ENCODE assay signal across 8 cellular contexts in genomic region chr2:170715062-170715931, GRCh38. TPM values are rescaled to one million over a fixed set of nuclear protein-coding genes. Genes with fewer than 3 reads are reported as not detected.
DNase-seq lines count a peak whose midpoint lies in the region; ATAC-seq and TF ChIP-seq lines count a peak whose summit lies in the region.

Gene SP5, plus strand, starts transcription at chr2:170715337. Its CDS starts 176 bp downstream, at chr2:170715513.

- H3K36me3 ChIP-seq in esophagus muscularis mucosa (no peaks in the 10 kb centered on the region), muscle layer of duodenum (ENCODE audit: control insufficient read depth in 1 of 2, insufficient read depth in 2 of 2, low read length in 2 of 2) (no peaks in the 10 kb centered on the region), aorta (ENCODE audit: control insufficient read depth in 1 of 2, insufficient read depth in 2 of 2, low read length in 1 of 2) (no peaks in the 10 kb centered on the region)

- H3K9me3 ChIP-seq in esophagus muscularis mucosa, result no peaks in the 10 kb centered on the region
- H3K9me3 ChIP-seq in muscle layer of duodenum (ENCODE audit: control insufficient read depth in 1 of 2, low read length in 2 of 2), result no peaks in the 10 kb centered on the region
- H3K9me3 ChIP-seq in aorta (ENCODE audit: control insufficient read depth, low read length), result no peaks in the 10 kb centered on the region

- intact Hi-C loops in activated CD4-positive, alpha-beta memory T cell treated with anti-CD3 and anti-CD28 coated beads for 36 hours (cut with micrococcal nuclease), result loop anchor here (1.0 to 10.0 kb wide), 4 partner anchors 57 to 1370 kb away; partner anchors contain the start of genes DLX1, ERICH2 and GAD1
- intact Hi-C loops in esophagus muscularis mucosa (cut with DNase I), result loop anchor here (5.0 to 10.0 kb wide), 3 partner anchors 97 to 303 kb away; no protein-coding TSS in a partner anchor
- intact Hi-C loops in aorta (cut with DNase I), result loop anchor here (5.0 to 10.0 kb wide), 5 partner anchors 57 to 300 kb away; partner anchors contain the start of genes ERICH2 (in 1 of the 2) and GAD1 (in 1 of the 2)

- ATAC-seq in aorta (ENCODE audit: low FRiP score) (peak; percentile 58), HG03460 (IDR thresholded peaks at IDR 0.05; ENCODE audit: unreplicated experiment) (no peak), GM18909 (IDR thresholded peaks at IDR 0.05; ENCODE audit: poor library complexity, unreplicated experiment) (no peak)

- peak within 1 kb of the TSS in 2 of 4 donors; percentile 27 to 43 for H3K27ac ChIP-seq in esophagus muscularis mucosa (replicated peaks in 1 of 4)
- no peak within 1 kb of the TSS for H3K27ac ChIP-seq in muscle layer of duodenum (ENCODE audit: low read length)
- no peak within 1 kb of the TSS for H3K27ac ChIP-seq in aorta (ENCODE audit: low read depth in 1 of 2, low read length in 2 of 2)

- no peak for TF ChIP-seq EP300 in esophagus muscularis mucosa (IDR thresholded peaks at IDR 0.05)

- H3K4me3 ChIP-seq in esophagus muscularis mucosa (peak within 1 kb of the TSS; percentile 50 to 67 (median 54)), muscle layer of duodenum (ENCODE audit: low read depth in 1 of 2, low read length in 2 of 2) (peak within 1 kb of the TSS; percentile 64 to 83), aorta (ENCODE audit: low read length in 2 of 2) (peak within 1 kb of the TSS; percentile 53 to 56)

- no peak for TF ChIP-seq POLR2A in esophagus muscularis mucosa (IDR thresholded peaks at IDR 0.05; ENCODE audit: low read depth)

- H3K4me1 ChIP-seq in esophagus muscularis mucosa (peaks cover 36 to 55% (median 53%) of the 10 kb centered on the region in 4 donors), muscle layer of duodenum (ENCODE audit: control insufficient read depth in 1 of 2, insufficient read depth in 2 of 2, low read length in 2 of 2) (peaks cover 3 to 48% of the 10 kb centered on the region in 2 donors), aorta (ENCODE audit: control insufficient read depth in 1 of 2, insufficient read depth in 2 of 2, low read length in 2 of 2) (no peaks in the 10 kb centered on the region)

- no peak for TF ChIP-seq CTCF in esophagus muscularis mucosa (IDR thresholded peaks at IDR 0.05)

- no peaks in the 10 kb centered on the region for H3K9me3 Mint-ChIP-seq in activated CD4-positive, alpha-beta memory T cell treated with anti-CD3 and anti-CD28 coated beads for 36 hours

- H3K27ac Mint-ChIP-seq in activated CD4-positive, alpha-beta memory T cell treated with anti-CD3 and anti-CD28 coated beads for 36 hours, result no peak within 1 kb of the TSS

- WGBS in esophagus muscularis mucosa, result under 1% methylated on average over 21 of the region's 62 CpGs
- WGBS in aorta, 2 donors, result 1% methylated on average over 54 to 62 of the region's 62 CpGs

- DNase-seq in ELR (ENCODE audit: low read depth) (peak; percentile 56), NCI-H1048 (lab: John Stamatoyannopoulos, UW) (peak; percentile 58), esophagus muscularis mucosa (ENCODE audit: extremely low spot score) (peak; percentile 91), aorta (peak; percentile 50 to 83)
- DNase-seq in activated CD4-positive, alpha-beta memory T cell treated with anti-CD3 and anti-CD28 coated beads for 36 hours, result peak; percentile 40

- POLR2A ChIA-PET in activated CD4-positive, alpha-beta memory T cell treated with anti-CD3 and anti-CD28 coated beads for 36 hours (lab: Charles Lee), result interaction anchor here (0.6 kb wide), 1 partner anchor 197 kb away, joined by 3 read pairs; no protein-coding TSS in a partner anchor

- H3K27me3 Mint-ChIP-seq in activated CD4-positive, alpha-beta memory T cell treated with anti-CD3 and anti-CD28 coated beads for 36 hours, result peaks cover 68% of the 10 kb centered on the region

- H3K4me1 Mint-ChIP-seq in activated CD4-positive, alpha-beta memory T cell treated with anti-CD3 and anti-CD28 coated beads for 36 hours (ENCODE audit: low read depth), result peaks cover 37% of the 10 kb centered on the region

- H3K4me3 Mint-ChIP-seq in activated CD4-positive, alpha-beta memory T cell treated with anti-CD3 and anti-CD28 coated beads for 36 hours, result peak within 1 kb of the TSS; percentile 69

- H3K27me3 ChIP-seq in esophagus muscularis mucosa, result peaks cover 11 to 92% (median 57%) of the 10 kb centered on the region in 4 donors
- H3K27me3 ChIP-seq in muscle layer of duodenum (ENCODE audit: low read depth, low read length), result peaks cover 37% of the 10 kb centered on the region
- no peaks in the 10 kb centered on the region for H3K27me3 ChIP-seq in aorta (ENCODE audit: control insufficient read depth in 1 of 2, insufficient read depth in 2 of 2, low read length in 1 of 2)

- peaks cover 3% of the 10 kb centered on the region for H3K36me3 Mint-ChIP-seq in activated CD4-positive, alpha-beta memory T cell treated with anti-CD3 and anti-CD28 coated beads for 36 hours

- CTCF ChIA-PET in activated CD4-positive, alpha-beta memory T cell treated with anti-CD3 and anti-CD28 coated beads for 36 hours (lab: Charles Lee), result interaction anchor here (1.1 to 3.1 kb wide), 6 partner anchors 36 to 354 kb away, joined by 4 to 18 read pairs (median 4); no protein-coding TSS in a partner anchor

RNA-seq across cellular contexts. Expression of gene SP5, which starts in this region (rescaled TPM):
- total RNA-seq in activated CD4-positive, alpha-beta memory T cell treated with anti-CD3 and anti-CD28 coated beads for 36 hours, result not detected
- under 1 TPM in 2 of 4 donors, not detected in 2; 0.32 to 0.63 TPM for total RNA-seq in esophagus muscularis mucosa
- total RNA-seq in aorta, result 1 to 10 TPM; 3.2 to 3.6 TPM
- not detected for polyA plus RNA-seq in aorta

Comparison
In these comparisons a context has a peak if more than half of its experiments do, and no peak if none do; other contexts are left out.
1. Peak in DNase-seq in activated CD4-positive, alpha-beta memory T cell treated with anti-CD3 and anti-CD28 coated beads for 36 hours; RNA of the gene not detected or under 1 TPM.
2. Peak in DNase-seq and H3K4me3 ChIP-seq in esophagus muscularis mucosa; RNA of the gene not detected or under 1 TPM.
3. DNase-seq: peak in every context shown above with its lines; median percentile 91 in esophagus muscularis mucosa; 66 in aorta; 58 in NCI-H1048; 56 in ELR; 40 in activated CD4-positive, alpha-beta memory T cell treated with anti-CD3 and anti-CD28 coated beads for 36 hours.